Comparison of ENCODE assay signal across 1 cellular context in genomic region chr17:75367838-75368789, GRCh38.
A peak's percentile ranks its signal among the peaks of the same experiment; 100 is the strongest.
TF ChIP-seq lines count a peak whose summit lies in the region.

No MANE protein-coding gene starts in this region.

TF ChIP-seq in HEK293, 187 proteins besides CTCF, POLR2A, EP300 and RAD21 (continued from another document and continues in another):
- TF ChIP-seq ZBTB6 (tag by site-specific recombination; IDR thresholded peaks at IDR 0.05) (peak; percentile 87), ZBTB1 (tag by site-specific recombination; IDR thresholded peaks at IDR 0.05) (peak; percentile 89), ZNF366 (tag by site-specific recombination; conservative IDR thresholded peaks at IDR 0.05) (peak; percentile 96), GLIS2 (tag by site-specific recombination; IDR thresholded peaks at IDR 0.05) (peak; percentile 85), ZFHX2 (tag by site-specific recombination; conservative IDR thresholded peaks at IDR 0.05) (peak; percentile 90), SP3 (tag by site-specific recombination; IDR thresholded peaks at IDR 0.05) (peak; percentile 90), OSR2 (tag by site-specific recombination; IDR thresholded peaks at IDR 0.05) (peak; percentile 92), KLF8 (tag by site-specific recombination; IDR thresholded peaks at IDR 0.05) (peak; percentile 97), ZNF692 (tag by site-specific recombination; IDR thresholded peaks at IDR 0.05) (peak; percentile 80), ZIC2 (tag by site-specific recombination; IDR thresholded peaks at IDR 0.05) (peak; percentile 92), ZBTB20 (tag by site-specific recombination; IDR thresholded peaks at IDR 0.05) (peak; percentile 25; the same call in 1 of the 2 replicates), ZNF558 (tag by site-specific recombination; IDR thresholded peaks at IDR 0.05) (peak; percentile 82; the same call in 1 of the 2 replicates), ZNF394 (tag by site-specific recombination; IDR thresholded peaks at IDR 0.05; ENCODE audit: borderline replicate concordance) (peak; percentile 69; the same call in 1 of the 2 replicates), EGR2 (tag by site-specific recombination; IDR thresholded peaks at IDR 0.05; ENCODE audit: low read depth) (peak; percentile 89), ZNF398 (tag by site-specific recombination; IDR thresholded peaks at IDR 0.05) (peak; percentile 74), KLF7 (tag by site-specific recombination; IDR thresholded peaks at IDR 0.05; ENCODE audit: borderline replicate concordance) (peak; percentile 96), ZNF2 (tag by site-specific recombination; IDR thresholded peaks at IDR 0.05) (peak; percentile 93; the same call in 1 of the 2 replicates), ZSCAN23 (tag by site-specific recombination; IDR thresholded peaks at IDR 0.05) (peak; percentile 99), BCL11A (tag by site-specific recombination; IDR thresholded peaks at IDR 0.05; ENCODE audit: low read depth) (peak; percentile 99), ZBTB44 (tag by site-specific recombination; IDR thresholded peaks at IDR 0.05) (peak; percentile 48; the same call in 1 of the 2 replicates), ZNF639 (tag by site-specific recombination; IDR thresholded peaks at IDR 0.05) (peak; percentile 100), SP2 (tag by site-specific recombination; IDR thresholded peaks at IDR 0.05) (peak; percentile 76), IKZF3 (tag by site-specific recombination; IDR thresholded peaks at IDR 0.05) (peak; percentile 38; the same call in 1 of the 2 replicates), ZNF629 (tag by site-specific recombination; IDR thresholded peaks at IDR 0.05) (peak; percentile 99), ZNF121 (tag by site-specific recombination; IDR thresholded peaks at IDR 0.05) (peak; percentile 91), KLF1 (tag by site-specific recombination; IDR thresholded peaks at IDR 0.05) (peak; percentile 97), ZNF280D (tag by site-specific recombination; IDR thresholded peaks at IDR 0.05) (0 out of 2 replicates have a peak, but pooled peaks have one; percentile 23), ZNF335 (tag by site-specific recombination; conservative IDR thresholded peaks at IDR 0.05) (peak; percentile 49; the same call in 1 of the 2 replicates), OVOL3 (tag by site-specific recombination; IDR thresholded peaks at IDR 0.05) (peak; percentile 74; the same call in 1 of the 2 replicates)
- TF ChIP-seq, protein P1, sequence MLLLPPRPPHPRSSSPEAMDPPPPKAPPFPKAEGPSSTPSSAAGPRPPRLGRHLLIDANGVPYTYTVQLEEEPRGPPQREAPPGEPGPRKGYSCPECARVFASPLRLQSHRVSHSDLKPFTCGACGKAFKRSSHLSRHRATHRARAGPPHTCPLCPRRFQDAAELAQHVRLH (tag by site-specific recombination; IDR thresholded peaks at IDR 0.05), result peak; percentile 29; the same call in 1 of the 2 replicates
- TF ChIP-seq, protein P2, sequence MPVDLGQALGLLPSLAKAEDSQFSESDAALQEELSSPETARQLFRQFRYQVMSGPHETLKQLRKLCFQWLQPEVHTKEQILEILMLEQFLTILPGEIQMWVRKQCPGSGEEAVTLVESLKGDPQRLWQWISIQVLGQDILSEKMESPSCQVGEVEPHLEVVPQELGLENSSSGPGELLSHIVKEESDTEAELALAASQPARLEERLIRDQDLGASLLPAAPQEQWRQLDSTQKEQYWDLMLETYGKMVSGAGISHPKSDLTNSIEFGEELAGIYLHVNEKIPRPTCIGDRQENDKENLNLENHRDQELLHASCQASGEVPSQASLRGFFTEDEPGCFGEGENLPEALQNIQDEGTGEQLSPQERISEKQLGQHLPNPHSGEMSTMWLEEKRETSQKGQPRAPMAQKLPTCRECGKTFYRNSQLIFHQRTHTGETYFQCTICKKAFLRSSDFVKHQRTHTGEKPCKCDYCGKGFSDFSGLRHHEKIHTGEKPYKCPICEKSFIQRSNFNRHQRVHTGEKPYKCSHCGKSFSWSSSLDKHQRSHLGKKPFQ (tag by site-specific recombination; IDR thresholded peaks at IDR 0.05), result peak; percentile 93
- TF ChIP-seq, protein P3, sequence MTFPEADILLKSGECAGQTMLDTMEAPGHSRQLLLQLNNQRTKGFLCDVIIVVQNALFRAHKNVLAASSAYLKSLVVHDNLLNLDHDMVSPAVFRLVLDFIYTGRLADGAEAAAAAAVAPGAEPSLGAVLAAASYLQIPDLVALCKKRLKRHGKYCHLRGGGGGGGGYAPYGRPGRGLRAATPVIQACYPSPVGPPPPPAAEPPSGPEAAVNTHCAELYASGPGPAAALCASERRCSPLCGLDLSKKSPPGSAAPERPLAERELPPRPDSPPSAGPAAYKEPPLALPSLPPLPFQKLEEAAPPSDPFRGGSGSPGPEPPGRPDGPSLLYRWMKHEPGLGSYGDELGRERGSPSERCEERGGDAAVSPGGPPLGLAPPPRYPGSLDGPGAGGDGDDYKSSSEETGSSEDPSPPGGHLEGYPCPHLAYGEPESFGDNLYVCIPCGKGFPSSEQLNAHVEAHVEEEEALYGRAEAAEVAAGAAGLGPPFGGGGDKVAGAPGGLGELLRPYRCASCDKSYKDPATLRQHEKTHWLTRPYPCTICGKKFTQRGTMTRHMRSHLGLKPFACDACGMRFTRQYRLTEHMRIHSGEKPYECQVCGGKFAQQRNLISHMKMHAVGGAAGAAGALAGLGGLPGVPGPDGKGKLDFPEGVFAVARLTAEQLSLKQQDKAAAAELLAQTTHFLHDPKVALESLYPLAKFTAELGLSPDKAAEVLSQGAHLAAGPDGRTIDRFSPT (tag by site-specific recombination; IDR thresholded peaks at IDR 0.05), result peak; percentile 84
- TF ChIP-seq, protein P4, sequence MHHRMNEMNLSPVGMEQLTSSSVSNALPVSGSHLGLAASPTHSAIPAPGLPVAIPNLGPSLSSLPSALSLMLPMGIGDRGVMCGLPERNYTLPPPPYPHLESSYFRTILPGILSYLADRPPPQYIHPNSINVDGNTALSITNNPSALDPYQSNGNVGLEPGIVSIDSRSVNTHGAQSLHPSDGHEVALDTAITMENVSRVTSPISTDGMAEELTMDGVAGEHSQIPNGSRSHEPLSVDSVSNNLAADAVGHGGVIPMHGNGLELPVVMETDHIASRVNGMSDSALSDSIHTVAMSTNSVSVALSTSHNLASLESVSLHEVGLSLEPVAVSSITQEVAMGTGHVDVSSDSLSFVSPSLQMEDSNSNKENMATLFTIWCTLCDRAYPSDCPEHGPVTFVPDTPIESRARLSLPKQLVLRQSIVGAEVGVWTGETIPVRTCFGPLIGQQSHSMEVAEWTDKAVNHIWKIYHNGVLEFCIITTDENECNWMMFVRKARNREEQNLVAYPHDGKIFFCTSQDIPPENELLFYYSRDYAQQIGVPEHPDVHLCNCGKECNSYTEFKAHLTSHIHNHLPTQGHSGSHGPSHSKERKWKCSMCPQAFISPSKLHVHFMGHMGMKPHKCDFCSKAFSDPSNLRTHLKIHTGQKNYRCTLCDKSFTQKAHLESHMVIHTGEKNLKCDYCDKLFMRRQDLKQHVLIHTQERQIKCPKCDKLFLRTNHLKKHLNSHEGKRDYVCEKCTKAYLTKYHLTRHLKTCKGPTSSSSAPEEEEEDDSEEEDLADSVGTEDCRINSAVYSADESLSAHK (tag by site-specific recombination; IDR thresholded peaks at IDR 0.05), result peak; percentile 83
- TF ChIP-seq, protein P5, sequence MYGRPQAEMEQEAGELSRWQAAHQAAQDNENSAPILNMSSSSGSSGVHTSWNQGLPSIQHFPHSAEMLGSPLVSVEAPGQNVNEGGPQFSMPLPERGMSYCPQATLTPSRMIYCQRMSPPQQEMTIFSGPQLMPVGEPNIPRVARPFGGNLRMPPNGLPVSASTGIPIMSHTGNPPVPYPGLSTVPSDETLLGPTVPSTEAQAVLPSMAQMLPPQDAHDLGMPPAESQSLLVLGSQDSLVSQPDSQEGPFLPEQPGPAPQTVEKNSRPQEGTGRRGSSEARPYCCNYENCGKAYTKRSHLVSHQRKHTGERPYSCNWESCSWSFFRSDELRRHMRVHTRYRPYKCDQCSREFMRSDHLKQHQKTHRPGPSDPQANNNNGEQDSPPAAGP (tag by site-specific recombination; IDR thresholded peaks at IDR 0.05), result peak; percentile 99
- TF ChIP-seq, protein P6, sequence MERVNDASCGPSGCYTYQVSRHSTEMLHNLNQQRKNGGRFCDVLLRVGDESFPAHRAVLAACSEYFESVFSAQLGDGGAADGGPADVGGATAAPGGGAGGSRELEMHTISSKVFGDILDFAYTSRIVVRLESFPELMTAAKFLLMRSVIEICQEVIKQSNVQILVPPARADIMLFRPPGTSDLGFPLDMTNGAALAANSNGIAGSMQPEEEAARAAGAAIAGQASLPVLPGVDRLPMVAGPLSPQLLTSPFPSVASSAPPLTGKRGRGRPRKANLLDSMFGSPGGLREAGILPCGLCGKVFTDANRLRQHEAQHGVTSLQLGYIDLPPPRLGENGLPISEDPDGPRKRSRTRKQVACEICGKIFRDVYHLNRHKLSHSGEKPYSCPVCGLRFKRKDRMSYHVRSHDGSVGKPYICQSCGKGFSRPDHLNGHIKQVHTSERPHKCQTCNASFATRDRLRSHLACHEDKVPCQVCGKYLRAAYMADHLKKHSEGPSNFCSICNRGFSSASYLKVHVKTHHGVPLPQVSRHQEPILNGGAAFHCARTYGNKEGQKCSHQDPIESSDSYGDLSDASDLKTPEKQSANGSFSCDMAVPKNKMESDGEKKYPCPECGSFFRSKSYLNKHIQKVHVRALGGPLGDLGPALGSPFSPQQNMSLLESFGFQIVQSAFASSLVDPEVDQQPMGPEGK (tag by site-specific recombination; IDR thresholded peaks at IDR 0.05), result peak; percentile 97
